ENCODE assay signal across 31 cellular contexts in the genomic region with DNA sequence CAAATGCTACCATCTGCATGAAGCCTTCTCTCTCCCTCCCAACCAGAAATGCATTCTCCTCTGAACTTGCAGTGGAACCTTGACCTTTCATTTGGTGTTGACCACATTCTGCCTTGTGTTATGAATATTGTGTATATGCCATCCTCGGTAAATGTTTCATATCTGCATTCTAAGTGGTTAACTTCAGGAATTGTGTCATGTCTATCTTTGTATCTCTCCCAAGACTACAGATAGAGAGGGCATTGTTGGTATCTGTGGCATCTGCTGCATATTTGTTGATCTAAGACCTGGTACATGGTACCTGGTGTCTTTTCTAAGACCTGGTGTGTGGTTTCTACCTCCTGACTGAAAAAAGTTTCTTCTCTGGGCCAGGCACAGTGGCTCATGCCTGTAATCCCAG. TPM values are rescaled to one million over a fixed set of nuclear protein-coding genes. Genes with fewer than 3 reads are reported as not detected.
DNase-seq lines count a peak whose midpoint lies in the region; ATAC-seq and TF ChIP-seq lines count a peak whose summit lies in the region.
"Had no signal": no experiment of that assay in that cellular context is flagged by ENCODE, and none has a peak within 500 bp of the region (broad histone marks: within the 10 kb centered on the region; RNA-seq: fewer than 3 reads in every experiment).

No MANE protein-coding gene starts in this region.

- no peak overlapping the region for H3K4me3 Mint-ChIP-seq in activated naive CD4-positive, alpha-beta T cell treated with anti-CD3 and anti-CD28 coated beads, Interleukin-2, amount 50 U/mL, for 24 hours
- H3K4me3 Mint-ChIP-seq in T-cell (no peak overlapping the region), immature natural killer cell (no peak overlapping the region)
- H3K4me3 Mint-ChIP-seq in stimulated activated naive CD8-positive, alpha-beta T cell treated with anti-CD3 and anti-CD28 coated beads, Interleukin-15, amount 100 ng/mL, for 72 hours = no peak overlapping the region
- H3K4me3 Mint-ChIP-seq: CD8-positive, alpha-beta T cell had no signal

- H3K27ac ChIP-seq in PC-3 (ENCODE audit: low read length) = no peak overlapping the region
- H3K27ac ChIP-seq: A549, GM23248, PC-9, SJSA1 had no signal

- no peak overlapping the region for H2AFZ ChIP-seq in PC-3 (ENCODE audit: low read length)
- H2AFZ ChIP-seq: GM23248, PC-9 had no signal

- POLR2A ChIA-PET in T-cell (lab: Charles Lee) (no interaction called here), PC-3 (lab: Charles Lee; ENCODE audit: unreplicated experiment) (no interaction called here)

- no TSS peak for BruUV-seq in PC-3 (replicated peaks; lab: Mats Ljungman, UMichigan)

- H3K9me3 ChIP-seq in PC-3 (ENCODE audit: low read length) = no peaks in the 10 kb centered on the region
- H3K9me3 ChIP-seq: A549, SJSA1 had no signal

- ATAC-seq in T-cell (replicated peaks in 1 of 4) = no peak
- ATAC-seq in stimulated activated naive CD8-positive, alpha-beta T cell treated with anti-CD3 and anti-CD28 coated beads, Interleukin-15, amount 100 ng/mL, for 72 hours = peak; percentile 57
- no peak for ATAC-seq in PC-3
- ATAC-seq: A549; CD8-positive, alpha-beta T cell; GM12878; HepG2 had no signal

- no peak for TF ChIP-seq CTCF in PC-3 (conservative IDR thresholded peaks at IDR 0.05; ENCODE audit: low read depth, low read length)

- no peaks in the 10 kb centered on the region for H4K20me1 ChIP-seq in PC-3 (ENCODE audit: low read length)

- H3K27me3 Mint-ChIP-seq in activated naive CD4-positive, alpha-beta T cell treated with anti-CD3 and anti-CD28 coated beads, Interleukin-2, amount 50 U/mL, for 24 hours = no peaks in the 10 kb centered on the region
- H3K27me3 Mint-ChIP-seq in T-cell (no peaks in the 10 kb centered on the region), immature natural killer cell (ENCODE audit: low read depth in 3 of 3) (peaks cover 0 to 3% (median 0%) of the 10 kb centered on the region in 3 donors)
- no peaks in the 10 kb centered on the region for H3K27me3 Mint-ChIP-seq in stimulated activated naive CD8-positive, alpha-beta T cell treated with anti-CD3 and anti-CD28 coated beads, Interleukin-15, amount 100 ng/mL, for 72 hours

- intact Hi-C loops in PC-3 (cut with micrococcal nuclease) = no loop called here

- CTCF ChIA-PET in T-cell (lab: Charles Lee) (interaction anchor here in 1 of 2 donors (0.5 kb wide), 1 partner anchor 100 kb away, joined by 3 read pairs; no protein-coding TSS in a partner anchor), PC-3 (lab: Charles Lee) (no interaction called here)

- no peaks in the 10 kb centered on the region for H3K9me2 ChIP-seq in PC-3 (replicated peaks; ENCODE audit: low read length)

- H3K4me1 Mint-ChIP-seq in activated naive CD4-positive, alpha-beta T cell treated with anti-CD3 and anti-CD28 coated beads, Interleukin-2, amount 50 U/mL, for 24 hours = peaks cover 45% of the 10 kb centered on the region
- H3K4me1 Mint-ChIP-seq in T-cell = peaks cover 30 to 40% (median 38%) of the 10 kb centered on the region in 3 donors
- peaks cover 12 to 24% of the 10 kb centered on the region in 2 donors for H3K4me1 Mint-ChIP-seq in immature natural killer cell
- H3K4me1 Mint-ChIP-seq in stimulated activated naive CD8-positive, alpha-beta T cell treated with anti-CD3 and anti-CD28 coated beads, Interleukin-15, amount 100 ng/mL, for 72 hours = peaks cover 55% of the 10 kb centered on the region

- no peak overlapping the region for H3K9ac ChIP-seq in PC-3 (ENCODE audit: low read length)
- H3K9ac ChIP-seq: GM23248 had no signal

- peak overlapping the region; percentile 53 for H3K27ac Mint-ChIP-seq in activated naive CD4-positive, alpha-beta T cell treated with anti-CD3 and anti-CD28 coated beads, Interleukin-2, amount 50 U/mL, for 24 hours
- H3K27ac Mint-ChIP-seq in T-cell (peak overlapping the region; percentile 1 to 3), immature natural killer cell (peak overlapping the region in 5 of 6 donors; percentile 3 to 58 (median 47))
- H3K27ac Mint-ChIP-seq in stimulated activated naive CD8-positive, alpha-beta T cell treated with anti-CD3 and anti-CD28 coated beads, Interleukin-15, amount 100 ng/mL, for 72 hours = no peak overlapping the region
- H3K27ac Mint-ChIP-seq: CD8-positive, alpha-beta T cell had no signal

- H3K4me3 ChIP-seq in PC-3 (ENCODE audit: low read length) = no peak overlapping the region
- H3K4me3 ChIP-seq: A549, GM12878, GM23248, PC-9, SJSA1 had no signal

- no peaks in the 10 kb centered on the region for H3K36me3 ChIP-seq in PC-3 (ENCODE audit: low read depth, low read length)
- H3K36me3 ChIP-seq: SJSA1 had no signal

- DNase-seq in activated naive CD4-positive, alpha-beta T cell treated with Interleukin-2 at 50 U/mL for 16 hours = no peak
- no peak for DNase-seq in T-cell
- DNase-seq in immature natural killer cell = no peak
- no peak for DNase-seq in stimulated activated naive CD8-positive, alpha-beta T cell treated with anti-CD3 and anti-CD28 coated beads, Interleukin-15, amount 100 ng/mL, for 72 hours
- DNase-seq in PC-3 = no peak
- DNase-seq in NCI-H510A (lab: John Stamatoyannopoulos, UW) = no peak
- DNase-seq: C1 segment of cervical spinal cord; CD8-positive, alpha-beta T cell; DMS 273 treated with DMSO at 0.1 percent for 48 hours; DMS79; EL; GDM1; GM23248; H7; Kasumi-1; MV-4-11; NCI-H1105; NCI-H1436 treated with DMSO at 0.1 percent for 48 hours; NCI-H187 treated with DMSO at 0.1 percent for 48 hours; NCI-H2107; NCI-H524 treated with DMSO at 0.1 percent for 48 hours; NCI-H774; NK-92 treated with Interleukin-12 subunit alpha and Interleukin-12 subunit beta, amount 100 ng/mL, for 24 hours; PC-9; Right ventricle myocardium superior; RPMI8226 had no signal

- H3K4me1 ChIP-seq in PC-3 (ENCODE audit: insufficient read depth, low read length) = peaks cover 7% of the 10 kb centered on the region; the same call in 1 of the 2 replicates
- H3K4me1 ChIP-seq: A549 had no signal

- H3K27me3 ChIP-seq in PC-3 (ENCODE audit: low read length) = no peaks in the 10 kb centered on the region
- H3K27me3 ChIP-seq: SJSA1 had no signal

- no peaks in the 10 kb centered on the region for H3F3A ChIP-seq in PC-3 (ENCODE audit: low read length, unreplicated experiment)

- no peak overlapping the region for H3K4me2 ChIP-seq in PC-3 (ENCODE audit: low read length)
- H3K4me2 ChIP-seq: A549, PC-9 had no signal

- H3K36me3 Mint-ChIP-seq in activated naive CD4-positive, alpha-beta T cell treated with anti-CD3 and anti-CD28 coated beads, Interleukin-2, amount 50 U/mL, for 24 hours = peaks cover 15% of the 10 kb centered on the region
- H3K36me3 Mint-ChIP-seq in T-cell (peaks cover 37% of the 10 kb centered on the region), immature natural killer cell (peaks cover 13 to 39% (median 14%) of the 10 kb centered on the region in 3 donors)

- H3K79me2 ChIP-seq in PC-3 (ENCODE audit: low read length) = no peaks in the 10 kb centered on the region

- no peaks in the 10 kb centered on the region for H3K9me3 Mint-ChIP-seq in activated naive CD4-positive, alpha-beta T cell treated with anti-CD3 and anti-CD28 coated beads, Interleukin-2, amount 50 U/mL, for 24 hours
- H3K9me3 Mint-ChIP-seq in T-cell (no peaks in the 10 kb centered on the region), immature natural killer cell (no peaks in the 10 kb centered on the region)
- H3K9me3 Mint-ChIP-seq in stimulated activated naive CD8-positive, alpha-beta T cell treated with anti-CD3 and anti-CD28 coated beads, Interleukin-15, amount 100 ng/mL, for 72 hours = no peaks in the 10 kb centered on the region
- H3K9me3 Mint-ChIP-seq: CD8-positive, alpha-beta T cell had no signal

RNA-seq across cellular contexts. Expression of gene CASP10, which starts 34.0 kb away (rescaled TPM):
- 10 to 100 TPM; 23.3 to 46.4 (median 29.2) TPM for total RNA-seq in T-cell
- 10 to 100 TPM; 13.5 to 37.4 (median 19.8) TPM for polyA plus RNA-seq in immature natural killer cell
- total RNA-seq in PC-3 (2014; rRNA removed) = 1.3 and 4.2 TPM in 2 replicates

RNA-seq across cellular contexts. Expression of gene CASP8, which starts 43.4 kb away (rescaled TPM):
- total RNA-seq in T-cell (100 to 1,000 TPM; 116 to 306 (median 255) TPM), PC-3 (2014; rRNA removed) (22.2 and 29.4 TPM in 2 replicates)
- 100 to 1,000 TPM in 1 of 3 donors, 10 to 100 TPM in 2; 20.2 to 116 (median 28.0) TPM for polyA plus RNA-seq in immature natural killer cell

Comparison
In these comparisons a context has a peak if more than half of its experiments do, and no peak if none do; other contexts are left out.
1. H3K27ac Mint-ChIP-seq: peak in activated naive CD4-positive, alpha-beta T cell treated with anti-CD3 and anti-CD28 coated beads, Interleukin-2, amount 50 U/mL, for 24 hours (single experiment), T-cell (2 of 2) and immature natural killer cell (5 of 6); none in stimulated activated naive CD8-positive, alpha-beta T cell treated with anti-CD3 and anti-CD28 coated beads, Interleukin-15, amount 100 ng/mL, for 72 hours (0 of 2).